ENCODE assay signal across 12 cellular contexts in genomic region chr6:74249658-74250057, GRCh38.
A peak's percentile ranks its signal among the peaks of the same experiment; 100 is the strongest.
DNase-seq lines count a peak whose midpoint lies in the region; ATAC-seq, FAIRE-seq and TF ChIP-seq lines count a peak whose summit lies in the region.
"Had no signal": no experiment of that assay in that cellular context is flagged by ENCODE, and none has a peak within 500 bp of the region (broad histone marks: within the 10 kb centered on the region; RNA-seq: fewer than 3 reads in every experiment).

No MANE protein-coding gene starts in this region.

- WGBS in GM12878 (ENCODE audit: insufficient coverage, insufficient replicate concordance, low lambda C conversion rate, missing lambda C conversion rate), result 0% methylated on average over 2 of the region's 2 CpGs

- no peak for TF ChIP-seq RAD21 in GM12878 (IDR thresholded peaks at IDR 0.05; ENCODE audit: insufficient read depth, low read depth, low read length)

- H3K36me3 ChIP-seq in GM12878 (ENCODE audit: control insufficient read depth in 2 of 2, insufficient read depth in 2 of 2, low read length in 1 of 2) (no peaks in the 10 kb centered on the region), HAP-1 (replicated peaks) (no peaks in the 10 kb centered on the region)
- H3K36me3 ChIP-seq: upper lobe of right lung had no signal

- H3K27ac ChIP-seq in AG04450 (ENCODE audit: low read depth, low read length), result no peak overlapping the region
- H3K27ac ChIP-seq in GM12878 (ENCODE audit: control insufficient read depth, insufficient read depth), result no peak overlapping the region
- H3K27ac ChIP-seq: upper lobe of right lung had no signal

- SMC1A ChIA-PET in GM12878 (lab: Charles Lee; ENCODE audit: uncharacterized antibody, unreplicated experiment), result no interaction called here

- BruUV-seq in GM12878 (replicated peaks; lab: Mats Ljungman, UMichigan), result no TSS peak

- TF ChIP-seq CTCF in AG04450 (IDR thresholded peaks at IDR 0.05; ENCODE audit: low read depth, low read length) (no peak), GM12878 (IDR thresholded peaks at IDR 0.05 in 2 of 3, conservative IDR thresholded peaks at IDR 0.05 in 1 of 3; ENCODE audit: control insufficient read depth in 2 of 3, extremely low read depth in 1 of 3, insufficient read depth in 1 of 3, low read depth in 3 of 3, low read length in 3 of 3) (no peak)

- no peaks in the 10 kb centered on the region for H4K20me1 ChIP-seq in GM12878 (ENCODE audit: control insufficient read depth, insufficient read depth)

- no peaks in the 10 kb centered on the region for H3K79me2 ChIP-seq in GM12878 (ENCODE audit: control insufficient read depth, insufficient read depth, low read length)

- in situ Hi-C loops in GM12878 (cut with MboI), result no loop called here
- in situ Hi-C loops in HAP-1 (cut with MboI; ENCODE audit: low sequenced_read_pairs), result no loop called here

- no peak for FAIRE-seq in GM12878 (lab: Jason Lieb, UNC)

- ATAC-seq in GM19438 (IDR thresholded peaks at IDR 0.05; ENCODE audit: low read depth, unreplicated experiment) (peak; percentile 82), HG03196 (IDR thresholded peaks at IDR 0.05; ENCODE audit: unreplicated experiment) (peak; percentile 86), GM12878 (peak; percentile 85)
- ATAC-seq: upper lobe of right lung had no signal

- intact Hi-C loops in GM12878 (cut with micrococcal nuclease; ENCODE audit: unreplicated experiment), result no loop called here

- CTCF ChIA-PET in AG04450 (lab: Charles Lee), result no interaction called here
- CTCF ChIA-PET in GM12878 (lab: Yijun Ruan, JAX), result no interaction called here

- H3K4me1 ChIP-seq in GM12878 (ENCODE audit: control insufficient read depth, insufficient read depth, low read length) (no peaks in the 10 kb centered on the region), HAP-1 (no peaks in the 10 kb centered on the region)
- H3K4me1 ChIP-seq: upper lobe of right lung had no signal

- POLR2A ChIA-PET in AG04450 (lab: Yijun Ruan, JAX), result no interaction called here
- POLR2A ChIA-PET in GM12878 (lab: Charles Lee), result interaction anchor here (0.6 kb wide), 1 partner anchor 11 kb away, joined by 3 read pairs; no protein-coding TSS in a partner anchor

- H3K9ac ChIP-seq in GM12878 (ENCODE audit: control insufficient read depth, insufficient read depth, low read length), result no peak overlapping the region

- H3K27me3 ChIP-seq in AG04450 (ENCODE audit: control insufficient read depth, insufficient read depth, low read length), result no peaks in the 10 kb centered on the region
- no peaks in the 10 kb centered on the region for H3K27me3 ChIP-seq in GM12878 (replicated peaks in 1 of 2; ENCODE audit: control insufficient read depth in 2 of 2, insufficient read depth in 2 of 2, low read length in 1 of 2)
- H3K27me3 ChIP-seq in HAP-1 (ENCODE audit: low read depth), result no peaks in the 10 kb centered on the region
- H3K27me3 ChIP-seq: upper lobe of right lung had no signal

- H3K9me3 ChIP-seq in AG04450 (ENCODE audit: control insufficient read depth, insufficient read depth, low read length) (no peaks in the 10 kb centered on the region), GM12878 (replicated peaks; ENCODE audit: control insufficient read depth, insufficient read depth, low read length) (no peaks in the 10 kb centered on the region), HAP-1 (no peaks in the 10 kb centered on the region)
- H3K9me3 ChIP-seq: upper lobe of right lung had no signal

- RAD21 ChIA-PET in GM12878 (lab: Charles Lee; ENCODE audit: unreplicated experiment), result no interaction called here

- DNase-seq in AG04450 (ENCODE audit: low read depth, low spot score), result peak; percentile 74
- DNase-seq in GM12878 (ENCODE audit: low read depth, low spot score), result peak; percentile 2
- no peak for DNase-seq in retina
- DNase-seq in AML-193 (lab: John Stamatoyannopoulos, UW), result no peak
- no peak for DNase-seq in HAP-1 (ENCODE audit: low spot score in 2 of 2)
- DNase-seq in stimulated activated CD4-positive, alpha-beta T cell treated with anti-CD3 and anti-CD28 coated beads, Interleukin-4, amount 100 ng/mL, for 24 hours, result no peak
- DNase-seq: activated CD4-positive, alpha-beta T cell treated with anti-CD3 and anti-CD28 coated beads, Interleukin-2, amount 50 U/mL, for 4 hours; activated naive CD8-positive, alpha-beta T cell treated with anti-CD3 and anti-CD28 coated beads, Interleukin-2, amount 10 ng/mL, durations not matched to agents 7 days and 5 days; GF-D8; upper lobe of right lung had no signal

- no peak for TF ChIP-seq POLR2A in GM12878 (IDR thresholded peaks at IDR 0.05; ENCODE audit: low read depth, low read length)

- no peak overlapping the region for H3K4me3 ChIP-seq in AG04450 (ENCODE audit: low read depth, low read length)
- no peak overlapping the region for H3K4me3 ChIP-seq in GM12878
- no peak overlapping the region for H3K4me3 ChIP-seq in HAP-1
- H3K4me3 ChIP-seq: upper lobe of right lung had no signal

- peak; percentile 22 to 44; a peak in 1 of 4 replicates for TF ChIP-seq EP300 in GM12878 (IDR thresholded peaks at IDR 0.05; ENCODE audit: borderline replicate concordance in 1 of 2, control insufficient read depth in 1 of 2, low read depth in 2 of 2, low read length in 2 of 2)

- no peak overlapping the region for H3K4me2 ChIP-seq in GM12878 (ENCODE audit: control insufficient read depth, insufficient read depth)

- H2AFZ ChIP-seq in GM12878 (ENCODE audit: control insufficient read depth, low read depth, low read length), result no peak overlapping the region

TF ChIP-seq in GM12878, 131 proteins besides CTCF, POLR2A, EP300 and RAD21:
- TF ChIP-seq MTA2 (IDR thresholded peaks at IDR 0.05; ENCODE audit: low read depth) (peak; percentile 71), TBL1XR1 (IDR thresholded peaks at IDR 0.05; ENCODE audit: low read depth, low read length) (no peak), ATF7 (IDR thresholded peaks at IDR 0.05; ENCODE audit: low read depth) (peak; percentile 70), ZNF274 (IDR thresholded peaks at IDR 0.05; ENCODE audit: insufficient read depth, insufficient read length) (no peak), SKIL (IDR thresholded peaks at IDR 0.05; ENCODE audit: low read depth, poor library complexity, severe bottlenecking) (no peak), CBX5 (IDR thresholded peaks at IDR 0.05; ENCODE audit: low read depth) (no peak), MEF2B (IDR thresholded peaks at IDR 0.05; ENCODE audit: partially characterized antibody, poor library complexity, severe bottlenecking) (peak; percentile 29), MEF2A (IDR thresholded peaks at IDR 0.05; ENCODE audit: insufficient read depth, low read depth, low read length) (no peak)

Comparison
In these comparisons a context has a peak if more than half of its experiments do, and no peak if none do; other contexts are left out.
1. DNase-seq: peak in AG04450 (single experiment) and GM12878 (single experiment); none in retina (single experiment), AML-193 (0 of 2), HAP-1 (0 of 2) and stimulated activated CD4-positive, alpha-beta T cell treated with anti-CD3 and anti-CD28 coated beads, Interleukin-4, amount 100 ng/mL, for 24 hours (single experiment).
2. Peak in every context shown above with its lines, with median percentiles within 50 percentile points of each other: ATAC-seq.